2 cellular contexts compared by ENCODE assay signal in the genomic region with DNA sequence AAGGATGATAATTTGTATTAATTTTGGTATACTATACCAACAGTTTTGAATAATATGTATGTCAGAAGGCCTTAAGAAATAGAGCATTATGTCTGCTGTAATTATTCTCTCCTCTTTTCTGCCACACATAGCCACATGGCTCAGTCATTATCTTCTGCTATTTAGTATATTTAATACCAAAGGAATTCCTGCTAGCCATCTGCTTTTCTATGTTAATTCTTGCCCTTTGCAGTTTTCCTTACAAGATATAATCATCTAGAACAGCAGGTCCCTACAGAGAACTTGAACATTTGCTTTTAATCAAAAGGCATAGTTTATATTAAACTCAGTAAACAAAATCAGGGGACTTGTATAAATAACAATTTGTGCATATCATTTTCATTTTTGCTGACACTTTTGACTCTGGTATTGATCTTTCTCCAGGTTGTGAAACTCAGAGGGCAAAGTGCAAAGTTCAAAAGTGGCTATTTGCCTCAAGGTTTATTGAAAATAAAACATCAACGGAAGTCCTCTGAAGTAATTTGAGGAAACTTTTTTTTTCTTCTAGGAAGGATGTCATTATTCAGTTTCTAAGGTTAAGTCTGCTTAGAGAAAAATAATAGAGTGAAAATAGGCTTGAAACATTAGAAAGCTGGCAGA.
A peak's percentile ranks its signal among the peaks of the same experiment; 100 is the strongest.
TF ChIP-seq lines count a peak whose summit lies in the region.

No MANE protein-coding gene starts in this region.

TF ChIP-seq in H1, 55 proteins besides CTCF, POLR2A, EP300 and RAD21 (continued from another document):
- TF ChIP-seq PHF8 (conservative IDR thresholded peaks at IDR 0.05; ENCODE audit: low read depth, low read length) (no peak), POLR2AphosphoS5 (IDR thresholded peaks at IDR 0.05; ENCODE audit: low read depth, low read length) (no peak)

TF ChIP-seq in liver, 16 proteins besides CTCF, POLR2A, EP300 and RAD21:
- TF ChIP-seq, protein P1, sequence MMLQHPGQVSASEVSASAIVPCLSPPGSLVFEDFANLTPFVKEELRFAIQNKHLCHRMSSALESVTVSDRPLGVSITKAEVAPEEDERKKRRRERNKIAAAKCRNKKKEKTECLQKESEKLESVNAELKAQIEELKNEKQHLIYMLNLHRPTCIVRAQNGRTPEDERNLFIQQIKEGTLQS (IDR thresholded peaks at IDR 0.05), result peak; percentile 16
- TF ChIP-seq EGR1 (IDR thresholded peaks at IDR 0.05; ENCODE audit: low read depth in 2 of 2) (no peak), TAF1 (conservative IDR thresholded peaks at IDR 0.05) (no peak), FOXA1 (IDR thresholded peaks at IDR 0.05) (peak; percentile 53), NR2F2 (IDR thresholded peaks at IDR 0.05) (peak; percentile 95), GABPA (IDR thresholded peaks at IDR 0.05 in 1 of 2, conservative IDR thresholded peaks at IDR 0.05 in 1 of 2) (peak; percentile 20 to 23), HNF4A (conservative IDR thresholded peaks at IDR 0.05) (peak; percentile 99), SP1 (IDR thresholded peaks at IDR 0.05) (peak; percentile 81), YY1 (IDR thresholded peaks at IDR 0.05) (peak; percentile 36), JUND (IDR thresholded peaks at IDR 0.05) (peak; percentile 64 to 80), HNF4G (IDR thresholded peaks at IDR 0.05) (peak; percentile 96), FOXA2 (IDR thresholded peaks at IDR 0.05) (peak; percentile 55), RXRA (IDR thresholded peaks at IDR 0.05) (peak; percentile 71 to 79)
- TF ChIP-seq, protein P2, sequence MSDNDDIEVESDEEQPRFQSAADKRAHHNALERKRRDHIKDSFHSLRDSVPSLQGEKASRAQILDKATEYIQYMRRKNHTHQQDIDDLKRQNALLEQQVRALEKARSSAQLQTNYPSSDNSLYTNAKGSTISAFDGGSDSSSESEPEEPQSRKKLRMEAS (IDR thresholded peaks at IDR 0.05), result peak; percentile 50
- TF ChIP-seq, protein P3, sequence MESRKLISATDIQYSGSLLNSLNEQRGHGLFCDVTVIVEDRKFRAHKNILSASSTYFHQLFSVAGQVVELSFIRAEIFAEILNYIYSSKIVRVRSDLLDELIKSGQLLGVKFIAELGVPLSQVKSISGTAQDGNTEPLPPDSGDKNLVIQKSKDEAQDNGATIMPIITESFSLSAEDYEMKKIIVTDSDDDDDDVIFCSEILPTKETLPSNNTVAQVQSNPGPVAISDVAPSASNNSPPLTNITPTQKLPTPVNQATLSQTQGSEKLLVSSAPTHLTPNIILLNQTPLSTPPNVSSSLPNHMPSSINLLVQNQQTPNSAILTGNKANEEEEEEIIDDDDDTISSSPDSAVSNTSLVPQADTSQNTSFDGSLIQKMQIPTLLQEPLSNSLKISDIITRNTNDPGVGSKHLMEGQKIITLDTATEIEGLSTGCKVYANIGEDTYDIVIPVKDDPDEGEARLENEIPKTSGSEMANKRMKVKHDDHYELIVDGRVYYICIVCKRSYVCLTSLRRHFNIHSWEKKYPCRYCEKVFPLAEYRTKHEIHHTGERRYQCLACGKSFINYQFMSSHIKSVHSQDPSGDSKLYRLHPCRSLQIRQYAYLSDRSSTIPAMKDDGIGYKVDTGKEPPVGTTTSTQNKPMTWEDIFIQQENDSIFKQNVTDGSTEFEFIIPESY (IDR thresholded peaks at IDR 0.05), result peak; percentile 56
- TF ChIP-seq, protein P4, sequence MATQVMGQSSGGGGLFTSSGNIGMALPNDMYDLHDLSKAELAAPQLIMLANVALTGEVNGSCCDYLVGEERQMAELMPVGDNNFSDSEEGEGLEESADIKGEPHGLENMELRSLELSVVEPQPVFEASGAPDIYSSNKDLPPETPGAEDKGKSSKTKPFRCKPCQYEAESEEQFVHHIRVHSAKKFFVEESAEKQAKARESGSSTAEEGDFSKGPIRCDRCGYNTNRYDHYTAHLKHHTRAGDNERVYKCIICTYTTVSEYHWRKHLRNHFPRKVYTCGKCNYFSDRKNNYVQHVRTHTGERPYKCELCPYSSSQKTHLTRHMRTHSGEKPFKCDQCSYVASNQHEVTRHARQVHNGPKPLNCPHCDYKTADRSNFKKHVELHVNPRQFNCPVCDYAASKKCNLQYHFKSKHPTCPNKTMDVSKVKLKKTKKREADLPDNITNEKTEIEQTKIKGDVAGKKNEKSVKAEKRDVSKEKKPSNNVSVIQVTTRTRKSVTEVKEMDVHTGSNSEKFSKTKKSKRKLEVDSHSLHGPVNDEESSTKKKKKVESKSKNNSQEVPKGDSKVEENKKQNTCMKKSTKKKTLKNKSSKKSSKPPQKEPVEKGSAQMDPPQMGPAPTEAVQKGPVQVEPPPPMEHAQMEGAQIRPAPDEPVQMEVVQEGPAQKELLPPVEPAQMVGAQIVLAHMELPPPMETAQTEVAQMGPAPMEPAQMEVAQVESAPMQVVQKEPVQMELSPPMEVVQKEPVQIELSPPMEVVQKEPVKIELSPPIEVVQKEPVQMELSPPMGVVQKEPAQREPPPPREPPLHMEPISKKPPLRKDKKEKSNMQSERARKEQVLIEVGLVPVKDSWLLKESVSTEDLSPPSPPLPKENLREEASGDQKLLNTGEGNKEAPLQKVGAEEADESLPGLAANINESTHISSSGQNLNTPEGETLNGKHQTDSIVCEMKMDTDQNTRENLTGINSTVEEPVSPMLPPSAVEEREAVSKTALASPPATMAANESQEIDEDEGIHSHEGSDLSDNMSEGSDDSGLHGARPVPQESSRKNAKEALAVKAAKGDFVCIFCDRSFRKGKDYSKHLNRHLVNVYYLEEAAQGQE (IDR thresholded peaks at IDR 0.05), result no peak
